ENCODE assay signal across 10 cellular contexts in genomic region chrY:14328677-14329345, GRCh38.
DNase-seq lines count a peak whose midpoint lies in the region; ATAC-seq and TF ChIP-seq lines count a peak whose summit lies in the region.
"Had no signal": no experiment of that assay in that cellular context is flagged by ENCODE, and none has a peak within 500 bp of the region (broad histone marks: within the 10 kb centered on the region; RNA-seq: fewer than 3 reads in every experiment).

No MANE protein-coding gene starts in this region.

- H3K4me1 Mint-ChIP-seq in activated CD4-positive, alpha-beta T cell treated with anti-CD3 and anti-CD28 coated beads, Interleukin-2, amount 10 ng/mL, durations not matched to agents 24 days and 14 days: peaks cover 12% of the 10 kb centered on the region
- peaks cover 21% of the 10 kb centered on the region for H3K4me1 Mint-ChIP-seq in activated naive CD8-positive, alpha-beta T cell (ENCODE audit: low read depth)
- H3K4me1 Mint-ChIP-seq: naive B cell had no signal

- no peaks in the 10 kb centered on the region for H3K36me3 Mint-ChIP-seq in activated CD4-positive, alpha-beta T cell treated with anti-CD3 and anti-CD28 coated beads, Interleukin-2, amount 10 ng/mL, durations not matched to agents 24 days and 14 days (ENCODE audit: low read depth)
- H3K36me3 Mint-ChIP-seq in activated naive CD8-positive, alpha-beta T cell: no peaks in the 10 kb centered on the region
- H3K36me3 Mint-ChIP-seq: naive B cell had no signal

- H3K27ac ChIP-seq in colonic mucosa: no peak overlapping the region

- peak; percentile 63 for ATAC-seq in HG03175 (IDR thresholded peaks at IDR 0.05; ENCODE audit: unreplicated experiment)
- no peak for ATAC-seq in GM21717 (IDR thresholded peaks at IDR 0.05; ENCODE audit: unreplicated experiment)

- H3K4me3 Mint-ChIP-seq in activated CD4-positive, alpha-beta T cell treated with anti-CD3 and anti-CD28 coated beads, Interleukin-2, amount 10 ng/mL, durations not matched to agents 24 days and 14 days: no peak overlapping the region
- no peak overlapping the region for H3K4me3 Mint-ChIP-seq in activated naive CD8-positive, alpha-beta T cell
- H3K4me3 Mint-ChIP-seq: naive B cell had no signal

- intact Hi-C loops in activated CD4-positive, alpha-beta T cell treated with anti-CD3 and anti-CD28 coated beads, Interleukin-2, amount 10 ng/mL, durations not matched to agents 24 days and 14 days (cut with micrococcal nuclease): no loop called here
- intact Hi-C loops in colonic mucosa (cut with DNase I): no loop called here

- H3K4me1 ChIP-seq in colonic mucosa: no peaks in the 10 kb centered on the region

- H3K9me3 Mint-ChIP-seq in activated CD4-positive, alpha-beta T cell treated with anti-CD3 and anti-CD28 coated beads, Interleukin-2, amount 10 ng/mL, durations not matched to agents 24 days and 14 days: peaks cover 3% of the 10 kb centered on the region
- no peaks in the 10 kb centered on the region for H3K9me3 Mint-ChIP-seq in activated naive CD8-positive, alpha-beta T cell (ENCODE audit: low read depth)
- H3K9me3 Mint-ChIP-seq: naive B cell had no signal

- H3K4me3 ChIP-seq in colonic mucosa: no peak overlapping the region

- H3K27me3 ChIP-seq in colonic mucosa: no peaks in the 10 kb centered on the region

- H3K27me3 Mint-ChIP-seq in activated CD4-positive, alpha-beta T cell treated with anti-CD3 and anti-CD28 coated beads, Interleukin-2, amount 10 ng/mL, durations not matched to agents 24 days and 14 days: no peaks in the 10 kb centered on the region
- no peaks in the 10 kb centered on the region for H3K27me3 Mint-ChIP-seq in activated naive CD8-positive, alpha-beta T cell
- H3K27me3 Mint-ChIP-seq: naive B cell had no signal

- no peak for TF ChIP-seq CTCF in colonic mucosa (IDR thresholded peaks at IDR 0.05)

- H3K27ac Mint-ChIP-seq in activated CD4-positive, alpha-beta T cell treated with anti-CD3 and anti-CD28 coated beads, Interleukin-2, amount 10 ng/mL, durations not matched to agents 24 days and 14 days: peak overlapping the region; percentile 45
- H3K27ac Mint-ChIP-seq in activated naive CD8-positive, alpha-beta T cell: peak overlapping the region; percentile 7

- peak; percentile 60 for DNase-seq in activated CD4-positive, alpha-beta T cell treated with anti-CD3 and anti-CD28 coated beads, Interleukin-2, amount 10 ng/mL, durations not matched to agents 24 days and 14 days
- no peak for DNase-seq in activated CD4-positive, alpha-beta T cell treated with anti-CD3 and anti-CD28 coated beads for 4 hours
- DNase-seq in putamen (ENCODE audit: low spot score) (peak; percentile 7), colonic mucosa (no peak)
- no peak for DNase-seq in central memory CD4-positive, alpha-beta T cell
- DNase-seq: IMR-90, naive B cell had no signal

- no peak overlapping the region for H3K9ac ChIP-seq in colonic mucosa (ENCODE audit: low read depth in 2 of 2, low read length in 2 of 2)

- no peaks in the 10 kb centered on the region for H3K9me3 ChIP-seq in colonic mucosa

- H3K36me3 ChIP-seq in colonic mucosa: no peaks in the 10 kb centered on the region

Comparison
In these comparisons a context has a peak if more than half of its experiments do, and no peak if none do; other contexts are left out.
1. DNase-seq: peak in activated CD4-positive, alpha-beta T cell treated with anti-CD3 and anti-CD28 coated beads, Interleukin-2, amount 10 ng/mL, durations not matched to agents 24 days and 14 days (single experiment) and putamen (single experiment); none in activated CD4-positive, alpha-beta T cell treated with anti-CD3 and anti-CD28 coated beads for 4 hours (0 of 2), colonic mucosa (single experiment) and central memory CD4-positive, alpha-beta T cell (single experiment).